23 cellular contexts compared by ENCODE assay signal in genomic region chr3:183954875-183955274, GRCh38.
DNase-seq lines count a peak whose midpoint lies in the region; TF ChIP-seq lines count a peak whose summit lies in the region.
"Had no signal": no experiment of that assay in that cellular context is flagged by ENCODE, and none has a peak within 500 bp of the region (broad histone marks: within the 10 kb centered on the region; RNA-seq: fewer than 3 reads in every experiment).

No MANE protein-coding gene starts in this region.

- H3K4me3 ChIP-seq in H7 (ENCODE audit: insufficient read depth, low read depth, low read length) (no peak overlapping the region), HUES64 (ENCODE audit: low read length) (no peak overlapping the region; the same call in 1 of the 2 replicates), endodermal cell (ENCODE audit: low read length) (no peak overlapping the region)
- H3K4me3 ChIP-seq: BLaER1 treated with 17β-estradiol and CSF1 and Interleukin-3, amounts not matched to agents 10 nM and 100 nM; K562; Peyer's patch; SJCRH30 had no signal

- H3K9ac ChIP-seq in HUES64 (ENCODE audit: low read depth, low read length) (no peak overlapping the region), endodermal cell (ENCODE audit: extremely low read depth, low read length, poor library complexity, severe bottlenecking) (no peak overlapping the region)
- H3K9ac ChIP-seq: BLaER1 treated with 17β-estradiol and CSF1 and Interleukin-3, amounts not matched to agents 10 nM and 100 nM had no signal

- TF ChIP-seq CTCF in endodermal cell (conservative IDR thresholded peaks at IDR 0.05) = no peak

- H3K27me3 ChIP-seq in H7 (ENCODE audit: control insufficient read depth, insufficient read depth, low read length) (no peaks in the 10 kb centered on the region), HUES64 (ENCODE audit: insufficient read depth, low read length) (no peaks in the 10 kb centered on the region), endodermal cell (ENCODE audit: control insufficient read depth, insufficient read depth, low read length, poor library complexity, severe bottlenecking) (no peaks in the 10 kb centered on the region)
- H3K27me3 ChIP-seq: BLaER1 treated with 17β-estradiol and CSF1 and Interleukin-3, amounts not matched to agents 10 nM and 100 nM; Peyer's patch; SJCRH30 had no signal

- DNase-seq in H7 (peak; percentile 66), endodermal cell (peak; percentile 84), iPS-NIHi11 (ENCODE audit: low spot score) (peak; percentile 64), NCI-H524 treated with DMSO at 0.1 percent for 48 hours (lab: John Stamatoyannopoulos, UW) (no peak), T1000 (lab: John Stamatoyannopoulos, UW) (no peak), cerebellar nuclear complex (lab: John Stamatoyannopoulos, UW) (no peak)
- DNase-seq in T-helper 2 cell treated with Interferon-gamma antibody and Interleukin-4, amounts not matched to agents 5 μg/mL and 100 μg/mL, for 36 hours (ENCODE audit: low spot score) = no peak
- DNase-seq: AML-193; CD4-positive, alpha-beta T cell; Kasumi-1; NCI-H1105; NCI-H1436 treated with DMSO at 0.1 percent for 48 hours; NCI-H1930; NCI-H2107; NCI-H446 treated with DMSO at 0.1 percent for 48 hours; NCI-H526 treated with DMSO at 0.1 percent for 48 hours; OCI-M1; Peyer's patch; SJCRH30 had no signal

- H3K27ac ChIP-seq in HUES64 (ENCODE audit: low read depth, low read length) (peak overlapping the region; percentile 51; the same call in 1 of the 2 replicates), endodermal cell (ENCODE audit: low read depth, low read length) (no peak overlapping the region)
- H3K27ac ChIP-seq: BLaER1 treated with 17β-estradiol and CSF1 and Interleukin-3, amounts not matched to agents 10 nM and 100 nM; HL-60; Peyer's patch; SJCRH30 had no signal

- H3K4me1 Mint-ChIP-seq in endodermal cell = peaks cover 31% of the 10 kb centered on the region
- no peaks in the 10 kb centered on the region for H3K4me1 Mint-ChIP-seq in T-helper 2 cell treated with Interferon-gamma antibody and Interleukin-4, amounts not matched to agents 5 μg/mL and 100 μg/mL, for 36 hours (ENCODE audit: low read depth)

- peaks cover 10% of the 10 kb centered on the region for H3K36me3 ChIP-seq in H7 (replicated peaks; ENCODE audit: control insufficient read depth, insufficient read depth, low read length)
- peaks cover 54% of the 10 kb centered on the region for H3K36me3 ChIP-seq in HUES64 (ENCODE audit: insufficient read depth, low read length)
- peaks cover 22% of the 10 kb centered on the region for H3K36me3 ChIP-seq in endodermal cell (ENCODE audit: control insufficient read depth, insufficient read depth, low read length)
- H3K36me3 ChIP-seq: SJCRH30 had no signal

- H3K9me3 Mint-ChIP-seq in endodermal cell = peaks cover 1% of the 10 kb centered on the region
- H3K9me3 Mint-ChIP-seq in T-helper 2 cell treated with Interferon-gamma antibody and Interleukin-4, amounts not matched to agents 5 μg/mL and 100 μg/mL, for 36 hours = no peaks in the 10 kb centered on the region
- H3K9me3 Mint-ChIP-seq: CD4-positive, alpha-beta T cell had no signal

- H3K4me1 ChIP-seq in HUES64 (ENCODE audit: insufficient read depth, low read length) (peaks cover 6% of the 10 kb centered on the region), endodermal cell (ENCODE audit: control insufficient read depth, insufficient read depth, low read length) (no peaks in the 10 kb centered on the region)
- H3K4me1 ChIP-seq: SJCRH30 had no signal

- H3K9me3 ChIP-seq in HUES64 (ENCODE audit: insufficient read depth, low read depth, low read length) = no peaks in the 10 kb centered on the region
- H3K9me3 ChIP-seq in endodermal cell (ENCODE audit: control insufficient read depth, low read length) = no peaks in the 10 kb centered on the region
- H3K9me3 ChIP-seq: Peyer's patch, SJCRH30 had no signal

- H3K27me3 Mint-ChIP-seq in endodermal cell (ENCODE audit: insufficient read depth) = no peaks in the 10 kb centered on the region
- H3K27me3 Mint-ChIP-seq in T-helper 2 cell treated with Interferon-gamma antibody and Interleukin-4, amounts not matched to agents 5 μg/mL and 100 μg/mL, for 36 hours (ENCODE audit: low read depth) = no peaks in the 10 kb centered on the region
- H3K27me3 Mint-ChIP-seq: CD4-positive, alpha-beta T cell had no signal

- no peak overlapping the region for H3K4me3 Mint-ChIP-seq in endodermal cell
- no peak overlapping the region for H3K4me3 Mint-ChIP-seq in T-helper 2 cell treated with Interferon-gamma antibody and Interleukin-4, amounts not matched to agents 5 μg/mL and 100 μg/mL, for 36 hours
- H3K4me3 Mint-ChIP-seq: CD4-positive, alpha-beta T cell had no signal

- peaks cover 43% of the 10 kb centered on the region for H3K36me3 Mint-ChIP-seq in endodermal cell (ENCODE audit: low read depth)
- peaks cover 7% of the 10 kb centered on the region for H3K36me3 Mint-ChIP-seq in T-helper 2 cell treated with Interferon-gamma antibody and Interleukin-4, amounts not matched to agents 5 μg/mL and 100 μg/mL, for 36 hours (ENCODE audit: low read depth)

- WGBS in HUES64 = 20% methylated on average over 4 of the region's 4 CpGs
- WGBS in endodermal cell (ENCODE audit: insufficient coverage in 1 of 2, insufficient read length in 1 of 2), 2 experiments = 61 to 77% methylated on average over 3 to 4 of the region's 4 CpGs

- H3K27ac Mint-ChIP-seq in endodermal cell = no peak overlapping the region
- H3K27ac Mint-ChIP-seq in T-helper 2 cell treated with Interferon-gamma antibody and Interleukin-4, amounts not matched to agents 5 μg/mL and 100 μg/mL, for 36 hours = no peak overlapping the region
- H3K27ac Mint-ChIP-seq: CD4-positive, alpha-beta T cell had no signal

Comparison
In these comparisons a context has a peak if more than half of its experiments do, and no peak if none do; other contexts are left out.
1. DNase-seq: peak in H7 (single experiment), endodermal cell (single experiment) and iPS-NIHi11 (single experiment); none in T-helper 2 cell treated with Interferon-gamma antibody and Interleukin-4, amounts not matched to agents 5 μg/mL and 100 μg/mL, for 36 hours (single experiment), NCI-H524 treated with DMSO at 0.1 percent for 48 hours (single experiment), T1000 (single experiment) and cerebellar nuclear complex (0 of 2).